Comparison of ENCODE assay signal across 23 cellular contexts in genomic region chr6:153493501-153493900, GRCh38.
DNase-seq lines count a peak whose midpoint lies in the region; ATAC-seq and TF ChIP-seq lines count a peak whose summit lies in the region.
"Had no signal": no experiment of that assay in that cellular context is flagged by ENCODE, and none has a peak within 500 bp of the region (broad histone marks: within the 10 kb centered on the region; RNA-seq: fewer than 3 reads in every experiment).

No MANE protein-coding gene starts in this region.

- H3K4me1 ChIP-seq in GM23338 (ENCODE audit: insufficient read depth), result no peaks in the 10 kb centered on the region
- H3K4me1 ChIP-seq in CD4-positive, alpha-beta memory T cell (ENCODE audit: insufficient read depth, low read length), result no peaks in the 10 kb centered on the region
- H3K4me1 ChIP-seq: A549; BLaER1 treated with 17β-estradiol and CSF1 and Interleukin-3, amounts not matched to agents 10 nM and 100 nM had no signal

- POLR2A ChIA-PET in CD4-positive, alpha-beta memory T cell (lab: Charles Lee; ENCODE audit: partially characterized antibody), result no interaction called here

- no peaks in the 10 kb centered on the region for H3K27me3 Mint-ChIP-seq in GM23338 (ENCODE audit: insufficient read depth, low read depth, poor library complexity)
- no peaks in the 10 kb centered on the region for H3K27me3 Mint-ChIP-seq in progenitor cell of endocrine pancreas
- H3K27me3 Mint-ChIP-seq in CD4-positive, alpha-beta memory T cell, result no peaks in the 10 kb centered on the region
- H3K27me3 Mint-ChIP-seq: B cell; CD4-positive, alpha-beta T cell; CD8-positive, alpha-beta memory T cell had no signal

- H3K4me3 ChIP-seq in GM23338, result no peak overlapping the region
- no peak overlapping the region for H3K4me3 ChIP-seq in fibroblast of villous mesenchyme (ENCODE audit: low read depth, low read length)
- no peak overlapping the region for H3K4me3 ChIP-seq in CD4-positive, alpha-beta memory T cell (ENCODE audit: low read length in 2 of 2)
- H3K4me3 ChIP-seq: A549; BLaER1 treated with 17β-estradiol and CSF1 and Interleukin-3, amounts not matched to agents 10 nM and 100 nM; GM12878 had no signal

- no peaks in the 10 kb centered on the region for H3K9me3 ChIP-seq in CD4-positive, alpha-beta memory T cell (ENCODE audit: control insufficient read depth in 1 of 2, low read length in 2 of 2)
- H3K9me3 ChIP-seq: A549 had no signal

- no peaks in the 10 kb centered on the region for H3K36me3 ChIP-seq in GM23338 (ENCODE audit: insufficient read depth)
- no peaks in the 10 kb centered on the region for H3K36me3 ChIP-seq in CD4-positive, alpha-beta memory T cell (ENCODE audit: insufficient read depth, low read length)
- H3K36me3 ChIP-seq: BLaER1 treated with 17β-estradiol and CSF1 and Interleukin-3, amounts not matched to agents 10 nM and 100 nM had no signal

- no peaks in the 10 kb centered on the region for H3K4me1 Mint-ChIP-seq in GM23338
- peaks cover 14% of the 10 kb centered on the region for H3K4me1 Mint-ChIP-seq in progenitor cell of endocrine pancreas (ENCODE audit: low read depth)
- H3K4me1 Mint-ChIP-seq in CD4-positive, alpha-beta memory T cell, result no peaks in the 10 kb centered on the region
- H3K4me1 Mint-ChIP-seq: B cell; CD8-positive, alpha-beta memory T cell had no signal

- no peaks in the 10 kb centered on the region for H3K27me3 ChIP-seq in GM23338 (ENCODE audit: insufficient read depth)
- no peaks in the 10 kb centered on the region for H3K27me3 ChIP-seq in CD4-positive, alpha-beta memory T cell (ENCODE audit: insufficient read depth, low read length)
- H3K27me3 ChIP-seq: BLaER1 treated with 17β-estradiol and CSF1 and Interleukin-3, amounts not matched to agents 10 nM and 100 nM had no signal

- H3K9me3 Mint-ChIP-seq in GM23338, result peaks cover 7% of the 10 kb centered on the region; the same call in 2 of the 3 replicates
- peaks cover 14% of the 10 kb centered on the region for H3K9me3 Mint-ChIP-seq in progenitor cell of endocrine pancreas (ENCODE audit: low read depth)
- peaks cover 0 to 12% (median 0%) of the 10 kb centered on the region in 8 donors for H3K9me3 Mint-ChIP-seq in CD4-positive, alpha-beta memory T cell

- no peak overlapping the region for H3K27ac ChIP-seq in GM23338 (ENCODE audit: low read depth)
- H3K27ac ChIP-seq in CD4-positive, alpha-beta memory T cell (ENCODE audit: low read depth, low read length), result no peak overlapping the region
- H3K27ac ChIP-seq: 22Rv1; A549; BLaER1 treated with 17β-estradiol and CSF1 and Interleukin-3, amounts not matched to agents 10 nM and 100 nM; C4-2B had no signal

- no peaks in the 10 kb centered on the region for H3K79me2 ChIP-seq in GM23338 (replicated peaks; ENCODE audit: insufficient read depth)

- H3K36me3 Mint-ChIP-seq in GM23338 (ENCODE audit: low read depth) (no peaks in the 10 kb centered on the region), progenitor cell of endocrine pancreas (ENCODE audit: insufficient read depth) (no peaks in the 10 kb centered on the region)
- no peaks in the 10 kb centered on the region for H3K36me3 Mint-ChIP-seq in CD4-positive, alpha-beta memory T cell
- H3K36me3 Mint-ChIP-seq: CD8-positive, alpha-beta memory T cell had no signal

- no peak overlapping the region for H3K4me2 ChIP-seq in GM23338
- H3K4me2 ChIP-seq: A549; BLaER1 treated with 17β-estradiol and CSF1 and Interleukin-3, amounts not matched to agents 10 nM and 100 nM had no signal

- H3K4me3 Mint-ChIP-seq in GM23338 (no peak overlapping the region), progenitor cell of endocrine pancreas (ENCODE audit: low read depth) (no peak overlapping the region)
- H3K4me3 Mint-ChIP-seq in CD4-positive, alpha-beta memory T cell, result no peak overlapping the region
- H3K4me3 Mint-ChIP-seq: B cell; CD4-positive, alpha-beta T cell; CD8-positive, alpha-beta memory T cell had no signal

- H3K27ac Mint-ChIP-seq in GM23338, result peak overlapping the region; percentile 74
- H3K27ac Mint-ChIP-seq in progenitor cell of endocrine pancreas, result peak overlapping the region; percentile 11
- no peak overlapping the region for H3K27ac Mint-ChIP-seq in CD4-positive, alpha-beta memory T cell
- H3K27ac Mint-ChIP-seq: B cell; CD4-positive, alpha-beta T cell; CD8-positive, alpha-beta memory T cell had no signal

- DNase-seq in GM23338 (ENCODE audit: low spot score) (no peak), fibroblast of villous mesenchyme (ENCODE audit: low read depth) (peak; percentile 52), progenitor cell of endocrine pancreas (ENCODE audit: low spot score, unreplicated experiment) (no peak), sciatic nerve (ENCODE audit: low spot score) (no peak), hypothalamus (lab: John Stamatoyannopoulos, UW) (no peak)
- no peak for DNase-seq in CD4-positive, alpha-beta memory T cell
- DNase-seq: AML-193; CD4-positive, alpha-beta T cell; CD8-positive, alpha-beta memory T cell; COR-L47; DMS 273 treated with DMSO at 0.1 percent for 48 hours; DMS153; DMS53; DMS79; DND-41; EL; GDM1 had no signal

- TF ChIP-seq CTCF in GM23338 (conservative IDR thresholded peaks at IDR 0.05; ENCODE audit: low read depth in 2 of 2), result no peak
- TF ChIP-seq CTCF in fibroblast of villous mesenchyme (IDR thresholded peaks at IDR 0.05; ENCODE audit: insufficient read depth, low read depth, low read length), result no peak
- no peak for TF ChIP-seq CTCF in progenitor cell of endocrine pancreas (IDR thresholded peaks at IDR 0.05; ENCODE audit: unreplicated experiment)

- H3K9me2 ChIP-seq in GM23338 (ENCODE audit: insufficient read depth), result 0 out of 2 replicates have a peak, but pooled peaks cover 3% of the 10 kb centered on the region

- intact Hi-C loops in sciatic nerve (cut with DNase I), result no loop called here
- intact Hi-C loops in CD4-positive, alpha-beta memory T cell (cut with micrococcal nuclease), result no loop called here

- no peaks in the 10 kb centered on the region for H4K20me1 ChIP-seq in GM23338 (replicated peaks; ENCODE audit: insufficient read depth)
- H4K20me1 ChIP-seq: BLaER1 treated with 17β-estradiol and CSF1 and Interleukin-3, amounts not matched to agents 10 nM and 100 nM had no signal

- ATAC-seq in GM23338, result no peak
- ATAC-seq in sciatic nerve, result no peak
- ATAC-seq: A549, GM12878 had no signal

- CTCF ChIA-PET in CD4-positive, alpha-beta memory T cell (lab: Charles Lee; ENCODE audit: partially characterized antibody), result no interaction called here

- H3F3A ChIP-seq in GM23338 (replicated peaks; ENCODE audit: low read depth), result no peaks in the 10 kb centered on the region

- H2AFZ ChIP-seq in GM23338, result no peak overlapping the region

TF ChIP-seq in GM23338, 12 proteins besides CTCF, POLR2A, EP300 and RAD21 (continues in another document):
- TF ChIP-seq, protein P1, sequence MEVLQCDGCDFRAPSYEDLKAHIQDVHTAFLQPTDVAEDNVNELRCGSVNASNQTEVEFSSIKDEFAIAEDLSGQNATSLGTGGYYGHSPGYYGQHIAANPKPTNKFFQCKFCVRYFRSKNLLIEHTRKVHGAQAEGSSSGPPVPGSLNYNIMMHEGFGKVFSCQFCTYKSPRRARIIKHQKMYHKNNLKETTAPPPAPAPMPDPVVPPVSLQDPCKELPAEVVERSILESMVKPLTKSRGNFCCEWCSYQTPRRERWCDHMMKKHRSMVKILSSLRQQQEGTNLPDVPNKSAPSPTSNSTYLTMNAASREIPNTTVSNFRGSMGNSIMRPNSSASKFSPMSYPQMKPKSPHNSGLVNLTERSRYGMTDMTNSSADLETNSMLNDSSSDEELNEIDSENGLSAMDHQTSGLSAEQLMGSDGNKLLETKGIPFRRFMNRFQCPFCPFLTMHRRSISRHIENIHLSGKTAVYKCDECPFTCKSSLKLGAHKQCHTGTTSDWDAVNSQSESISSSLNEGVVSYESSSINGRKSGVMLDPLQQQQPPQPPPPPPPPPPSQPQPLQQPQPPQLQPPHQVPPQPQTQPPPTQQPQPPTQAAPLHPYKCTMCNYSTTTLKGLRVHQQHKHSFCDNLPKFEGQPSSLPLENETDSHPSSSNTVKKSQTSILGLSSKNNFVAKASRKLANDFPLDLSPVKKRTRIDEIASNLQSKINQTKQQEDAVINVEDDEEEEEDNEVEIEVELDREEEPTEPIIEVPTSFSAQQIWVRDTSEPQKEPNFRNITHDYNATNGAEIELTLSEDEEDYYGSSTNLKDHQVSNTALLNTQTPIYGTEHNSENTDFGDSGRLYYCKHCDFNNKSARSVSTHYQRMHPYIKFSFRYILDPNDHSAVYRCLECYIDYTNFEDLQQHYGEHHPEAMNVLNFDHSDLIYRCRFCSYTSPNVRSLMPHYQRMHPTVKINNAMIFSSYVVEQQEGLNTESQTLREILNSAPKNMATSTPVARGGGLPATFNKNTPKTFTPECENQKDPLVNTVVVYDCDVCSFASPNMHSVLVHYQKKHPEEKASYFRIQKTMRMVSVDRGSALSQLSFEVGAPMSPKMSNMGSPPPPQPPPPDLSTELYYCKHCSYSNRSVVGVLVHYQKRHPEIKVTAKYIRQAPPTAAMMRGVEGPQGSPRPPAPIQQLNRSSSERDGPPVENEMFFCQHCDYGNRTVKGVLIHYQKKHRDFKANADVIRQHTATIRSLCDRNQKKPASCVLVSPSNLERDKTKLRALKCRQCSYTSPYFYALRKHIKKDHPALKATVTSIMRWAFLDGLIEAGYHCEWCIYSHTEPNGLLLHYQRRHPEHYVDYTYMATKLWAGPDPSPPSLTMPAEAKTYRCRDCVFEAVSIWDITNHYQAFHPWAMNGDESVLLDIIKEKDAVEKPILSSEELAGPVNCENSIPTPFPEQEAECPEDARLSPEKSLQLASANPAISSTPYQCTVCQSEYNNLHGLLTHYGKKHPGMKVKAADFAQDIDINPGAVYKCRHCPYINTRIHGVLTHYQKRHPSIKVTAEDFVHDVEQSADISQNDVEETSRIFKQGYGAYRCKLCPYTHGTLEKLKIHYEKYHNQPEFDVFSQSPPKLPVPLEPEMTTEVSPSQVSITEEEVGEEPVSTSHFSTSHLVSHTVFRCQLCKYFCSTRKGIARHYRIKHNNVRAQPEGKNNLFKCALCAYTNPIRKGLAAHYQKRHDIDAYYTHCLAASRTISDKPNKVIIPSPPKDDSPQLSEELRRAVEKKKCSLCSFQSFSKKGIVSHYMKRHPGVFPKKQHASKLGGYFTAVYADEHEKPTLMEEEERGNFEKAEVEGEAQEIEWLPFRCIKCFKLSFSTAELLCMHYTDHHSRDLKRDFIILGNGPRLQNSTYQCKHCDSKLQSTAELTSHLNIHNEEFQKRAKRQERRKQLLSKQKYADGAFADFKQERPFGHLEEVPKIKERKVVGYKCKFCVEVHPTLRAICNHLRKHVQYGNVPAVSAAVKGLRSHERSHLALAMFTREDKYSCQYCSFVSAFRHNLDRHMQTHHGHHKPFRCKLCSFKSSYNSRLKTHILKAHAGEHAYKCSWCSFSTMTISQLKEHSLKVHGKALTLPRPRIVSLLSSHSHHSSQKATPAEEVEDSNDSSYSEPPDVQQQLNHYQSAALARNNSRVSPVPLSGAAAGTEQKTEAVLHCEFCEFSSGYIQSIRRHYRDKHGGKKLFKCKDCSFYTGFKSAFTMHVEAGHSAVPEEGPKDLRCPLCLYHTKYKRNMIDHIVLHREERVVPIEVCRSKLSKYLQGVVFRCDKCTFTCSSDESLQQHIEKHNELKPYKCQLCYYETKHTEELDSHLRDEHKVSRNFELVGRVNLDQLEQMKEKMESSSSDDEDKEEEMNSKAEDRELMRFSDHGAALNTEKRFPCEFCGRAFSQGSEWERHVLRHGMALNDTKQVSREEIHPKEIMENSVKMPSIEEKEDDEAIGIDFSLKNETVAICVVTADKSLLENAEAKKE (CRISPR knock-in tag; IDR thresholded peaks at IDR 0.05), result no peak
- no peak for TF ChIP-seq NANOG (IDR thresholded peaks at IDR 0.05; ENCODE audit: borderline replicate concordance)

Comparison
In these comparisons a context has a peak if more than half of its experiments do, and no peak if none do; other contexts are left out.
1. H3K27ac Mint-ChIP-seq: peak in GM23338 (single experiment) and progenitor cell of endocrine pancreas (single experiment); none in CD4-positive, alpha-beta memory T cell (0 of 7).